13 cellular contexts compared by ENCODE assay signal in genomic region chr5:170265527-170265926, GRCh38. TPM values are rescaled to one million over a fixed set of nuclear protein-coding genes. Genes with fewer than 3 reads are reported as not detected.
DNase-seq lines count a peak whose midpoint lies in the region; ATAC-seq, FAIRE-seq and TF ChIP-seq lines count a peak whose summit lies in the region.
"Had no signal": no experiment of that assay in that cellular context is flagged by ENCODE, and none has a peak within 500 bp of the region (broad histone marks: within the 10 kb centered on the region; RNA-seq: fewer than 3 reads in every experiment).

No MANE protein-coding gene starts in this region.

- H3K27ac Mint-ChIP-seq in T-helper 2 cell treated with Interferon-gamma antibody and Interleukin-4, amounts not matched to agents 5 μg/mL and 100 μg/mL, for 36 hours, result peak overlapping the region; percentile 53

- H3K27me3 ChIP-seq in K562 (ENCODE audit: control insufficient read depth in 2 of 2, insufficient read depth in 2 of 2, low read length in 2 of 2) (peaks cover 0 to 4% of the 10 kb centered on the region in 2 experiments; a peak in 2 of 5 replicates), layer of hippocampus (ENCODE audit: control insufficient read depth, insufficient read depth, low read length) (no peaks in the 10 kb centered on the region), BE2C (peaks cover 49% of the 10 kb centered on the region)
- H3K27me3 ChIP-seq: colonic mucosa had no signal

- H2AFZ ChIP-seq in K562 (ENCODE audit: low read depth, low read length), result no peak overlapping the region

- peak; percentile 44 for FAIRE-seq in K562 (lab: Jason Lieb, UNC)
- FAIRE-seq: G401.6, islet of Langerhans had no signal

- H3K36me3 ChIP-seq in K562 (ENCODE audit: control insufficient read depth, insufficient read depth, low read length), result no peaks in the 10 kb centered on the region
- H3K36me3 ChIP-seq in BE2C, result no peaks in the 10 kb centered on the region
- H3K36me3 ChIP-seq: colonic mucosa had no signal

- H3K9me3 ChIP-seq in K562 (replicated peaks; ENCODE audit: control insufficient read depth, insufficient read depth, low read depth, low read length) (no peaks in the 10 kb centered on the region), BE2C (no peaks in the 10 kb centered on the region)
- H3K9me3 ChIP-seq: colonic mucosa had no signal

- CTCF ChIA-PET in K562 (lab: Yijun Ruan, JAX; ENCODE audit: low intra/inter-chr PET ratio), result no interaction called here

- no peak for TF ChIP-seq POLR2A in K562 (conservative IDR thresholded peaks at IDR 0.05)

- no peaks in the 10 kb centered on the region for H3K9me1 ChIP-seq in K562 (ENCODE audit: control insufficient read depth, insufficient read depth, low read length)

- peak; percentile 60; the same call in 2 of the 3 replicates for ATAC-seq in K562

- peaks cover 83% of the 10 kb centered on the region for H3K36me3 Mint-ChIP-seq in T-helper 2 cell treated with Interferon-gamma antibody and Interleukin-4, amounts not matched to agents 5 μg/mL and 100 μg/mL, for 36 hours (ENCODE audit: low read depth)

- 27% methylated on average over 5 of the region's 5 CpGs for whole genome bisulfite sequencing in K562 (ENCODE audit: insufficient coverage, low coverage, missing lambda C conversion rate)

- H3K4me1 ChIP-seq in K562 (replicated peaks in 1 of 2; ENCODE audit: control insufficient read depth in 2 of 2, insufficient read depth in 2 of 2, low read length in 2 of 2) (peaks cover 7 to 22% of the 10 kb centered on the region in 2 experiments; a peak in 4 of 5 replicates), BE2C (no peaks in the 10 kb centered on the region)
- H3K4me1 ChIP-seq: colonic mucosa had no signal

- TF ChIP-seq CTCF in K562 (IDR thresholded peaks at IDR 0.05 in 2 of 3, conservative IDR thresholded peaks at IDR 0.05 in 1 of 3; ENCODE audit: insufficient read depth in 2 of 3, low read depth in 1 of 3, low read length in 3 of 3) (no peak), BE2C (IDR thresholded peaks at IDR 0.05; ENCODE audit: low read depth, low read length) (no peak)

- POLR2A ChIA-PET in K562 (lab: Yijun Ruan, JAX), result no interaction called here

- H3K9ac ChIP-seq in K562 (ENCODE audit: insufficient read depth in 1 of 2, low read depth in 2 of 2, low read length in 2 of 2), result no peak overlapping the region

- no TSS peak for BruUV-seq in K562 (replicated peaks; lab: Mats Ljungman, UMichigan)

- no peak overlapping the region for H3K4me2 ChIP-seq in K562 (ENCODE audit: insufficient read depth, low read length)

- peaks cover 74% of the 10 kb centered on the region for H3K4me1 Mint-ChIP-seq in T-helper 2 cell treated with Interferon-gamma antibody and Interleukin-4, amounts not matched to agents 5 μg/mL and 100 μg/mL, for 36 hours (ENCODE audit: low read depth)

- no peaks in the 10 kb centered on the region for H4K20me1 ChIP-seq in K562 (replicated peaks; ENCODE audit: control insufficient read depth, insufficient read depth, low read length)

- intact Hi-C loops in K562 (cut with micrococcal nuclease), result no loop called here

- no peak for TF ChIP-seq EP300 in K562 (IDR thresholded peaks at IDR 0.05; ENCODE audit: low read length)

- TF ChIP-seq RAD21 in K562 (CRISPR knock-in tag; conservative IDR thresholded peaks at IDR 0.05 in 1 of 2, IDR thresholded peaks at IDR 0.05 in 1 of 2), result no peak

- no peaks in the 10 kb centered on the region for H3K9me3 Mint-ChIP-seq in T-helper 2 cell treated with Interferon-gamma antibody and Interleukin-4, amounts not matched to agents 5 μg/mL and 100 μg/mL, for 36 hours

- peak overlapping the region; percentile 7 for H3K4me3 Mint-ChIP-seq in T-helper 2 cell treated with Interferon-gamma antibody and Interleukin-4, amounts not matched to agents 5 μg/mL and 100 μg/mL, for 36 hours

- in situ Hi-C loops in K562 (cut with MboI), result loop anchor here (5.0 kb wide), 1 partner anchor 77 kb away; no protein-coding TSS in a partner anchor

- no peaks in the 10 kb centered on the region for H3K27me3 Mint-ChIP-seq in T-helper 2 cell treated with Interferon-gamma antibody and Interleukin-4, amounts not matched to agents 5 μg/mL and 100 μg/mL, for 36 hours (ENCODE audit: low read depth)

- H3K79me2 ChIP-seq in K562 (ENCODE audit: control insufficient read depth, insufficient read depth, low read length), result no peaks in the 10 kb centered on the region

- no peak overlapping the region for H3K4me3 ChIP-seq in K562
- H3K4me3 ChIP-seq in BE2C (ENCODE audit: low read depth, low read length), result no peak overlapping the region
- H3K4me3 ChIP-seq: colonic mucosa had no signal

- H3K27ac ChIP-seq in K562 (ENCODE audit: extremely low read depth, low read depth, low read length) (0 out of 3 replicates have a peak overlapping the region, but pooled peaks have one; percentile 0), layer of hippocampus (ENCODE audit: low read depth, low read length) (peak overlapping the region; percentile 21)
- H3K27ac ChIP-seq: colonic mucosa had no signal

- no peak for DNase-seq in T-helper 2 cell treated with Interferon-gamma antibody and Interleukin-4, amounts not matched to agents 5 μg/mL and 100 μg/mL, for 36 hours (ENCODE audit: low spot score)
- DNase-seq in T-helper 2 cell, result no peak
- DNase-seq in K562 (ENCODE audit: extremely low read depth in 1 of 4, low spot score in 3 of 4), result peak in 2 of 4 experiments; percentile 31 to 57
- DNase-seq in stromal cell of bone marrow (ENCODE audit: low read depth), result peak; percentile 45
- no peak for DNase-seq in BE2C
- no peak for DNase-seq in GM19238 (ENCODE audit: insufficient read length, low spot score)
- DNase-seq in GM03348 (ENCODE audit: low spot score), result no peak
- DNase-seq: colonic mucosa, OCI-M1 had no signal

TF ChIP-seq in K562, 482 proteins besides CTCF, POLR2A, EP300 and RAD21 (continues in another document):
- TF ChIP-seq HOXB6 (CRISPR knock-in tag; IDR thresholded peaks at IDR 0.05; ENCODE audit: borderline replicate concordance) (no peak), C11orf30 (IDR thresholded peaks at IDR 0.05; ENCODE audit: low read depth) (peak; percentile 75), VEZF1 (CRISPR knock-in tag; IDR thresholded peaks at IDR 0.05) (peak; percentile 36; the same call in 1 of the 2 replicates)

RNA-seq across cellular contexts. Expression of gene LCP2, which starts 32.0 kb away (rescaled TPM):
- total RNA-seq in K562 (2011; cell fraction: chromatin; rRNA removed; ENCODE audit: low replicate concordance), result 47.9 and 68.9 TPM in 2 replicates
- 34.0 and 42.2 TPM in 2 replicates for total RNA-seq in K562 (2011; cell fraction: nucleolus; rRNA removed)
- total RNA-seq in K562 (2011; cell fraction: nucleoplasm; rRNA removed), result 32.6 and 56.7 TPM in 2 replicates
- total RNA-seq in K562 (2014; rRNA removed) (10.6 and 10.7 TPM in 2 replicates), K562 (2014; rRNA removed; fragmentation: Illumina TruSeq; extraction: Trizol) (14.6 TPM in 2 replicates), K562 (2015; rRNA removed; fragmentation: Illumina TruSeq; extraction: Trizol) (18.6 and 19.4 TPM in 2 replicates), K562 (2021) (22.2 and 24.1 TPM in 2 replicates)
- polyA plus RNA-seq in K562 (2011; rRNA removed) (28.5 and 42.2 TPM in 2 replicates), K562 (2014; fragmentation: Illumina TruSeq; extraction: Trizol) (23.6 and 31.3 TPM in 2 replicates), K562 (2014; fragmentation: Nextera tagmentation; extraction: Ambion mirVana) (1 to 10 TPM; 4.0 to 5.2 TPM), K562 (2014; rRNA removed) (12.6 and 14.1 TPM in 2 replicates)
- 17.2 and 28.3 TPM in 2 replicates for polyA plus RNA-seq in K562 (2011; cell fraction: cytosol; rRNA removed)
- 88.9 and 151 TPM in 2 replicates for polyA plus RNA-seq in K562 (2011; cell fraction: nucleus; rRNA removed)
- polyA plus RNA-seq in K562 (2012), result 30.9 and 61.7 TPM in 2 replicates
- polyA minus RNA-seq in K562 (2011; rRNA and poly(A)+ RNA removed), result 50.8 and 77.5 TPM in 2 replicates
- polyA minus RNA-seq in K562 (2011; cell fraction: cytosol; rRNA and poly(A)+ RNA removed), result 19.4 and 21.4 TPM in 2 replicates
- polyA minus RNA-seq in K562 (2011; cell fraction: nucleus; rRNA and poly(A)+ RNA removed), result 96.3 and 210 TPM in 2 replicates
- polyA plus RNA-seq in BE2C (2012; ENCODE audit: insufficient read depth, insufficient read length, low read depth), result not detected
- total RNA-seq: A172 had no signal

RNA-seq across cellular contexts. Expression of gene C5orf58, which starts 32.7 kb away (rescaled TPM):
- total RNA-seq in K562 (2011; cell fraction: chromatin; rRNA removed; ENCODE audit: low replicate concordance), result 0.30 TPM in 1 of 2 replicates, not detected in the other
- total RNA-seq in K562 (2011; cell fraction: nucleolus; rRNA removed), result 0.67 TPM in 1 of 2 replicates, not detected in the other
- 0.22 and 1.2 TPM in 2 replicates for total RNA-seq in K562 (2011; cell fraction: nucleoplasm; rRNA removed)
- total RNA-seq in K562 (2014; rRNA removed), result 1.8 and 2.9 TPM in 2 replicates
- 4.3 and 5.3 TPM in 2 replicates for total RNA-seq in K562 (2014; rRNA removed; fragmentation: Illumina TruSeq; extraction: Trizol)
- total RNA-seq in K562 (2015; rRNA removed; fragmentation: Illumina TruSeq; extraction: Trizol), result 2.6 and 4.0 TPM in 2 replicates
- 1.9 and 2.4 TPM in 2 replicates for total RNA-seq in K562 (2021)
- 0.03 and 1.5 TPM in 2 replicates for polyA plus RNA-seq in K562 (2011; rRNA removed)
- polyA plus RNA-seq in K562 (2011; cell fraction: cytosol; rRNA removed), result 0.18 TPM in 1 of 2 replicates, not detected in the other
- 0.57 TPM in 1 of 2 replicates, not detected in the other for polyA plus RNA-seq in K562 (2011; cell fraction: nucleus; rRNA removed)
- 3.5 and 4.1 TPM in 2 replicates for polyA plus RNA-seq in K562 (2012)
- 5.0 and 5.4 TPM in 2 replicates for polyA plus RNA-seq in K562 (2014; fragmentation: Illumina TruSeq; extraction: Trizol)
- 1 to 10 TPM; 6.5 to 7.6 TPM for polyA plus RNA-seq in K562 (2014; fragmentation: Nextera tagmentation; extraction: Ambion mirVana)
- polyA plus RNA-seq in K562 (2014; rRNA removed), result 4.9 and 5.4 TPM in 2 replicates
- not detected in 2 replicates for polyA minus RNA-seq in K562 (2011; rRNA and poly(A)+ RNA removed)
- polyA minus RNA-seq in K562 (2011; cell fraction: cytosol; rRNA and poly(A)+ RNA removed), result not detected in 2 replicates
- polyA minus RNA-seq in K562 (2011; cell fraction: nucleus; rRNA and poly(A)+ RNA removed), result 0.40 TPM in 1 of 2 replicates, not detected in the other
- not detected for polyA plus RNA-seq in BE2C (2012; ENCODE audit: insufficient read depth, insufficient read length, low read depth)
- total RNA-seq: A172, colonic mucosa had no signal
